8 cellular contexts compared by ENCODE assay signal in genomic region chr2:135709992-135710391, GRCh38. TPM values are rescaled to one million over a fixed set of nuclear protein-coding genes. Genes with fewer than 3 reads are reported as not detected.
A peak's percentile ranks its signal among the peaks of the same experiment; 100 is the strongest.
DNase-seq lines count a peak whose midpoint lies in the region; ATAC-seq and TF ChIP-seq lines count a peak whose summit lies in the region.

No MANE protein-coding gene starts in this region.

- TF ChIP-seq POLR2A in gastrocnemius medialis (IDR thresholded peaks at IDR 0.05) = no peak

- no peaks in the 10 kb centered on the region for H3K9me3 Mint-ChIP-seq in T-cell

- no peak overlapping the region for H3K4me3 ChIP-seq in right atrium auricular region
- H3K4me3 ChIP-seq in gastrocnemius medialis = no peak overlapping the region

- no peaks in the 10 kb centered on the region for H3K36me3 ChIP-seq in right atrium auricular region
- H3K36me3 ChIP-seq in gastrocnemius medialis = no peaks in the 10 kb centered on the region

- POLR2A ChIA-PET in T-cell (lab: Charles Lee) = no interaction called here

- in situ Hi-C loops in gastrocnemius medialis (cut with MboI; ENCODE audit: low sequenced_read_pairs in 4 of 4) = loop anchor here (5.0 to 25.0 kb wide), 5 partner anchors 235 to 715 kb away; no protein-coding TSS in a partner anchor

- TF ChIP-seq CTCF in right atrium auricular region (IDR thresholded peaks at IDR 0.05) (peak; percentile 93 to 95), gastrocnemius medialis (IDR thresholded peaks at IDR 0.05 in 4 of 5, conservative IDR thresholded peaks at IDR 0.05 in 1 of 5) (peak; percentile 77 to 93 (median 86))

- H3K9me3 ChIP-seq in right atrium auricular region (no peaks in the 10 kb centered on the region), gastrocnemius medialis (no peaks in the 10 kb centered on the region)

- H3K27ac Mint-ChIP-seq in T-cell = no peak overlapping the region

- intact Hi-C loops in gastrocnemius medialis (cut with DNase I; ENCODE audit: low total_unique reads) = loop anchor here (1.0 to 5.0 kb wide), 3 partner anchors 235 to 723 kb away; no protein-coding TSS in a partner anchor

- no peaks in the 10 kb centered on the region for H3K4me1 Mint-ChIP-seq in T-cell

- H3K4me1 ChIP-seq in right atrium auricular region (no peaks in the 10 kb centered on the region), gastrocnemius medialis (peaks cover 2 to 4% of the 10 kb centered on the region in 2 donors)

- H3K27me3 ChIP-seq in right atrium auricular region (no peaks in the 10 kb centered on the region), gastrocnemius medialis (no peaks in the 10 kb centered on the region)

- DNase-seq in NOMO-1 (lab: John Stamatoyannopoulos, UW; ENCODE audit: unreplicated experiment in 2 of 2) (peak; percentile 18 to 44), NOMO-1 treated with dmso at 0.1 percent for 144 hours (lab: John Stamatoyannopoulos, UW; ENCODE audit: unreplicated experiment) (no peak), HUDEP-2 (lab: John Stamatoyannopoulos, UW; ENCODE audit: unreplicated experiment in 76 of 76) (peak in 51 of 76 experiments; percentile 2 to 58 (median 33)), T-cell (peak; percentile 13 to 76 (median 67)), amniotic epithelial cell (ENCODE audit: low read depth) (peak; percentile 28), right atrium auricular region (ENCODE audit: low spot score) (peak; percentile 69), gastrocnemius medialis (peak in 1 of 2 donors; percentile 32)

- ATAC-seq in T-cell (replicated peaks in 1 of 4) (peak; percentile 63 to 75 (median 68)), gastrocnemius medialis (peak in 1 of 2 donors; percentile 47), HG02571 (IDR thresholded peaks at IDR 0.05; ENCODE audit: unreplicated experiment) (no peak)

- H3K4me3 Mint-ChIP-seq in T-cell = no peak overlapping the region

- CTCF ChIA-PET in T-cell (lab: Charles Lee) = interaction anchor here (0.6 to 5.7 kb wide), 23 partner anchors 9 to 722 kb away, joined by 3 to 126 read pairs (median 4); partner anchors contain the start of genes R3HDM1 (in 1 of the 2), UBXN4 (in 1 of the 2) and ZRANB3 (in 1 of the 2)

- peaks cover 6% of the 10 kb centered on the region for H3K36me3 Mint-ChIP-seq in T-cell

- H3K27ac ChIP-seq in right atrium auricular region (no peak overlapping the region), gastrocnemius medialis (no peak overlapping the region)

- H3K27me3 Mint-ChIP-seq in T-cell = no peaks in the 10 kb centered on the region

RNA-seq across cellular contexts. Expression of gene UBXN4, which starts 31.7 kb away (rescaled TPM):
- 100 to 1,000 TPM in 4 of 5 donors, 10 to 100 TPM in 1; 96.6 to 140 (median 121) TPM for total RNA-seq in T-cell
- total RNA-seq in right atrium auricular region = 10 to 100 TPM; 37.5 to 48.7 TPM
- 10 to 100 TPM; 54.8 to 85.1 (median 77.0) TPM for total RNA-seq in gastrocnemius medialis
